27 cellular contexts compared by ENCODE assay signal in genomic region chr2:40997362-40997761, GRCh38.
"Had no signal": no experiment of that assay in that cellular context is flagged by ENCODE, and none has a peak within 500 bp of the region (broad histone marks: within the 10 kb centered on the region; RNA-seq: fewer than 3 reads in every experiment).

No MANE protein-coding gene starts in this region.

- H3K27ac ChIP-seq: colonic mucosa, coronary artery, dorsolateral prefrontal cortex, epithelial cell of prostate, esophagus muscularis mucosa, esophagus squamous epithelium, foreskin keratinocyte, gastrocnemius medialis, gastroesophageal sphincter, heart left ventricle had no signal

- H3K27me3 ChIP-seq: colonic mucosa, dorsolateral prefrontal cortex, esophagus muscularis mucosa, foreskin keratinocyte, gastrocnemius medialis, gastroesophageal sphincter, heart left ventricle had no signal

- DNase-seq: colonic mucosa; cortex of kidney; dermis blood vessel endothelial cell; dorsolateral prefrontal cortex; effector CD4-positive, alpha-beta T cell; effector CD8-positive, alpha-beta T cell; effector memory CD4-positive, alpha-beta T cell; effector memory CD8-positive, alpha-beta T cell; endodermal cell; erythroblast; esophagus squamous epithelium; foreskin fibroblast; foreskin keratinocyte; foreskin melanocyte; gastrocnemius medialis; glutamatergic neuron; head of caudate nucleus; heart left ventricle had no signal

- FAIRE-seq: colon, endometrium, endothelial cell of umbilical vein, frontal cortex had no signal

- H3K36me3 ChIP-seq: colonic mucosa, esophagus muscularis mucosa, esophagus squamous epithelium, gastrocnemius medialis, gastroesophageal sphincter, heart left ventricle had no signal

- H3K4me1 ChIP-seq: colonic mucosa, esophagus muscularis mucosa, esophagus squamous epithelium, foreskin keratinocyte, gastrocnemius medialis, gastroesophageal sphincter, heart left ventricle had no signal

- H3K9me3 ChIP-seq: colonic mucosa, esophagus muscularis mucosa, esophagus squamous epithelium, gastrocnemius medialis, gastroesophageal sphincter had no signal

- H3K4me3 ChIP-seq: colonic mucosa, coronary artery, dorsolateral prefrontal cortex, esophagus muscularis mucosa, esophagus squamous epithelium, gastrocnemius medialis, gastroesophageal sphincter, heart left ventricle had no signal

- ATAC-seq: effector memory CD8-positive, alpha-beta T cell; esophagus mucosa; foreskin keratinocyte; gastrocnemius medialis; gastroesophageal sphincter; heart left ventricle had no signal
